In the genomic region with DNA sequence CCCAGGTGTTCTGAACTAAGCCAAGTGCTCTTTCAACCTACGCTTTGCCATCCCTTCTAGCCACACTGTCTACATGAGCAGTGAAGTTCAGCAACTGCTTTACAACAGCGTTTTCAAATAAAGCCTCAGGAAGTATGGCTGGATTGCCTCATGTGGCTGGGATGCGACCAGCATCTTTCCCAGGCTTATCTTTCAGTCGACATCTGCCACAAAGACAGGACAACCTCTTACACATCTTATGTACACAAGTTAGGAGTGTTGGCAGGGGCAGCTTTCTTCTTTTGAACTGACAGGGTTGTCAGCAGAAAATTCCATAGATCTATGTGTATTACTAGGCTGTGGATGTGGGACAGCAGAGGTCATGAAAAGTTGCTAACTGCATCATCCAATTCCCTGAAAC, we compare ENCODE assay signal across 22 cellular contexts.
"Had no signal": no experiment of that assay in that cellular context is flagged by ENCODE, and none has a peak within 500 bp of the region (broad histone marks: within the 10 kb centered on the region; RNA-seq: fewer than 3 reads in every experiment).

No MANE protein-coding gene starts in this region.

- H3K36me3 ChIP-seq: gastrocnemius medialis, sigmoid colon, thoracic aorta, upper lobe of right lung, WERI-Rb-1 had no signal

- H3K27ac Mint-ChIP-seq: activated naive CD4-positive, alpha-beta T cell treated with anti-CD3 and anti-CD28 coated beads, Interleukin-2, amount 50 U/mL, for 72 hours; effector memory CD8-positive, alpha-beta T cell; T-cell; T-helper 2 cell treated with Interferon-gamma antibody and Interleukin-4, amounts not matched to agents 5 μg/mL and 100 μg/mL, for 36 hours had no signal

- FAIRE-seq: colon had no signal

- H3K4me1 Mint-ChIP-seq: T-cell had no signal

- H3K27me3 Mint-ChIP-seq: effector memory CD8-positive, alpha-beta T cell had no signal

- H3K4me3 Mint-ChIP-seq: effector memory CD8-positive, alpha-beta T cell; T-cell; T-helper 2 cell treated with Interferon-gamma antibody and Interleukin-4, amounts not matched to agents 5 μg/mL and 100 μg/mL, for 36 hours had no signal

- H3K9me3 ChIP-seq: ascending aorta, esophagus squamous epithelium, gastrocnemius medialis, sigmoid colon, spleen, thoracic aorta, upper lobe of right lung had no signal

- H3K36me3 Mint-ChIP-seq: activated naive CD4-positive, alpha-beta T cell treated with anti-CD3 and anti-CD28 coated beads, Interleukin-2, amount 50 U/mL, for 72 hours; T-cell had no signal

- H3K9me3 Mint-ChIP-seq: activated naive CD4-positive, alpha-beta T cell treated with anti-CD3 and anti-CD28 coated beads, Interleukin-2, amount 50 U/mL, for 72 hours; effector memory CD8-positive, alpha-beta T cell; T-cell; T-helper 2 cell treated with Interferon-gamma antibody and Interleukin-4, amounts not matched to agents 5 μg/mL and 100 μg/mL, for 36 hours had no signal

- H3K4me3 ChIP-seq: ascending aorta, esophagus squamous epithelium, gastrocnemius medialis, sigmoid colon, spleen, thoracic aorta, upper lobe of right lung had no signal

- H3K4me1 ChIP-seq: ascending aorta had no signal

- DNase-seq: activated gamma-delta T cell treated with Interleukin-2 at 50 U/mL for 16 hours; activated T-cell treated with anti-CD3 and anti-CD28 coated beads, Interleukin-2, amount 50 U/mL, for 1 hour; central memory CD4-positive, alpha-beta T cell; effector memory CD8-positive, alpha-beta T cell; esophagus squamous epithelium; gastrocnemius medialis; hypothalamus; left ventricle myocardium superior; mammary epithelial cell; posterior cingulate gyrus; sigmoid colon; spleen; stimulated activated CD4-positive, alpha-beta T cell treated with anti-CD3 and anti-CD28 coated beads, Interleukin-4, amount 100 ng/mL, for 1 hour; stimulated activated naive CD4-positive, alpha-beta T cell; T-cell; upper lobe of right lung; WERI-Rb-1 had no signal

- H3K27ac ChIP-seq: ascending aorta, esophagus squamous epithelium, gastrocnemius medialis, spleen, thoracic aorta, upper lobe of right lung, WERI-Rb-1 had no signal

- H3K27me3 ChIP-seq: ascending aorta, esophagus squamous epithelium, gastrocnemius medialis, sigmoid colon, spleen, upper lobe of right lung had no signal
